Comparison of ENCODE assay signal across 16 cellular contexts in genomic region chr9:114516913-114517312, GRCh38. TPM values are rescaled to one million over a fixed set of nuclear protein-coding genes. Genes with fewer than 3 reads are reported as not detected.
DNase-seq lines count a peak whose midpoint lies in the region; ATAC-seq and TF ChIP-seq lines count a peak whose summit lies in the region.
"Had no signal": no experiment of that assay in that cellular context is flagged by ENCODE, and none has a peak within 500 bp of the region (broad histone marks: within the 10 kb centered on the region; RNA-seq: fewer than 3 reads in every experiment).

No MANE protein-coding gene starts in this region.

- H3K36me3 ChIP-seq in fibroblast of lung (ENCODE audit: control insufficient read depth, insufficient read depth, low read length) = no peaks in the 10 kb centered on the region
- H3K36me3 ChIP-seq: thyroid gland had no signal

- no peak overlapping the region for H3K4me3 Mint-ChIP-seq in HFFc6
- H3K4me3 Mint-ChIP-seq: naive B cell had no signal

- H3K27me3 ChIP-seq in fibroblast of lung (ENCODE audit: control insufficient read depth, insufficient read depth, low read length) = peaks cover 7% of the 10 kb centered on the region
- H3K27me3 ChIP-seq: thyroid gland had no signal

- no peak overlapping the region for H3K9ac ChIP-seq in fibroblast of lung (ENCODE audit: insufficient read depth, low read length)

- peak overlapping the region; percentile 15; the same call in 1 of the 2 replicates for H3K27ac Mint-ChIP-seq in HFFc6

- peaks cover 4% of the 10 kb centered on the region; the same call in 1 of the 2 replicates for H3K36me3 Mint-ChIP-seq in HFFc6 (ENCODE audit: low read depth)
- H3K36me3 Mint-ChIP-seq: naive B cell had no signal

- H2AFZ ChIP-seq in fibroblast of lung (ENCODE audit: low read length) = no peak overlapping the region
- H2AFZ ChIP-seq: hepatocyte had no signal

- no peak overlapping the region for H3K4me2 ChIP-seq in fibroblast of lung (ENCODE audit: extremely low read depth, insufficient read depth, low read length)
- H3K4me2 ChIP-seq: hepatocyte had no signal

- no peak overlapping the region for H3K27ac ChIP-seq in fibroblast of lung (ENCODE audit: insufficient read depth, low read length)
- H3K27ac ChIP-seq: epithelial cell of prostate, hepatocyte, thyroid gland had no signal

- peaks cover 10% of the 10 kb centered on the region for H3K27me3 Mint-ChIP-seq in HFFc6 (ENCODE audit: insufficient read depth)

- H3K79me2 ChIP-seq in fibroblast of lung (ENCODE audit: control insufficient read depth, insufficient read depth, low read length) = no peaks in the 10 kb centered on the region
- H3K79me2 ChIP-seq: hepatocyte had no signal

- H3K9me3 Mint-ChIP-seq in HFFc6 = peaks cover 6% of the 10 kb centered on the region; the same call in 1 of the 2 replicates
- H3K9me3 Mint-ChIP-seq: naive B cell had no signal

- ATAC-seq in HG02642 (IDR thresholded peaks at IDR 0.05; ENCODE audit: poor library complexity, unreplicated experiment) (no peak), GM19455 (IDR thresholded peaks at IDR 0.05; ENCODE audit: unreplicated experiment) (no peak)

- H3K4me3 ChIP-seq in fibroblast of lung (replicated peaks in 1 of 4; ENCODE audit: control extremely low read depth in 1 of 4, insufficient read depth in 1 of 4, low read depth in 3 of 4, low read length in 4 of 4) = no peak overlapping the region
- H3K4me3 ChIP-seq: hepatocyte, thyroid gland had no signal

- H4K20me1 ChIP-seq in fibroblast of lung (ENCODE audit: control insufficient read depth, extremely low read depth, insufficient read depth, low read length) = no peaks in the 10 kb centered on the region

- TF ChIP-seq CTCF in HFFc6 (IDR thresholded peaks at IDR 0.05) (no peak), fibroblast of lung (conservative IDR thresholded peaks at IDR 0.05 in 1 of 2, IDR thresholded peaks at IDR 0.05 in 1 of 2; ENCODE audit: low read depth in 1 of 2, low read length in 2 of 2) (no peak)

- no peaks in the 10 kb centered on the region for H3K9me3 ChIP-seq in fibroblast of lung (ENCODE audit: control insufficient read depth, insufficient read depth, low read depth, low read length)
- H3K9me3 ChIP-seq: thyroid gland had no signal

- H3K4me1 Mint-ChIP-seq in HFFc6 (ENCODE audit: low read depth) = peaks cover 38% of the 10 kb centered on the region

- DNase-seq in A172 (ENCODE audit: low spot score) (peak; percentile 81), HFFc6 (peak; percentile 88), SW480 (ENCODE audit: low spot score) (peak; percentile 14), fibroblast of lung (ENCODE audit: low read depth in 2 of 2) (peak; percentile 22 to 91), pons (ENCODE audit: low spot score) (no peak), anterior cingulate cortex (lab: John Stamatoyannopoulos, UW) (no peak)
- DNase-seq: activated naive CD4-positive, alpha-beta T cell treated with Interleukin-2 at 50 U/mL for 16 hours; naive B cell; NCI-H1694 treated with DMSO at 0.1 percent for 48 hours; retina; SHP77 treated with DMSO at 0.1 percent for 48 hours; thyroid gland had no signal

- H3K4me1 ChIP-seq in fibroblast of lung (ENCODE audit: control insufficient read depth, extremely low read depth, insufficient read depth, low read length) = no peaks in the 10 kb centered on the region
- H3K4me1 ChIP-seq: thyroid gland had no signal

RNA-seq across cellular contexts. Expression of gene WHRN, which starts 11.6 kb away (rescaled TPM):
- 2.0 and 2.1 TPM in 2 replicates for total RNA-seq in A172 (2014; rRNA removed; shearing (Covaris generic))
- 1 to 10 TPM; 3.0 to 4.8 (median 3.6) TPM for total RNA-seq in HFFc6 (2021; fragmentation: NEBNext Ultra II Directional; extraction: Animal tissue kit (Norgen Biotek cat#: 25700))
- total RNA-seq in fibroblast of lung = 0.51 and 1.8 TPM in 2 replicates
- 0.16 and 0.35 TPM in 2 replicates for polyA plus RNA-seq in fibroblast of lung
- 0.40 and 0.86 TPM in 2 replicates for polyA plus RNA-seq in fibroblast of lung (2012)
- 0.12 and 0.44 TPM in 2 replicates for polyA minus RNA-seq in fibroblast of lung (ENCODE audit: low replicate concordance)

Comparison
In these comparisons a context has a peak if more than half of its experiments do, and no peak if none do; other contexts are left out.
1. DNase-seq: peak in A172 (single experiment), HFFc6 (single experiment), SW480 (single experiment) and fibroblast of lung (2 of 2); none in pons (single experiment) and anterior cingulate cortex (0 of 58).